Comparison of ENCODE assay signal across 1 cellular context in the genomic region with DNA sequence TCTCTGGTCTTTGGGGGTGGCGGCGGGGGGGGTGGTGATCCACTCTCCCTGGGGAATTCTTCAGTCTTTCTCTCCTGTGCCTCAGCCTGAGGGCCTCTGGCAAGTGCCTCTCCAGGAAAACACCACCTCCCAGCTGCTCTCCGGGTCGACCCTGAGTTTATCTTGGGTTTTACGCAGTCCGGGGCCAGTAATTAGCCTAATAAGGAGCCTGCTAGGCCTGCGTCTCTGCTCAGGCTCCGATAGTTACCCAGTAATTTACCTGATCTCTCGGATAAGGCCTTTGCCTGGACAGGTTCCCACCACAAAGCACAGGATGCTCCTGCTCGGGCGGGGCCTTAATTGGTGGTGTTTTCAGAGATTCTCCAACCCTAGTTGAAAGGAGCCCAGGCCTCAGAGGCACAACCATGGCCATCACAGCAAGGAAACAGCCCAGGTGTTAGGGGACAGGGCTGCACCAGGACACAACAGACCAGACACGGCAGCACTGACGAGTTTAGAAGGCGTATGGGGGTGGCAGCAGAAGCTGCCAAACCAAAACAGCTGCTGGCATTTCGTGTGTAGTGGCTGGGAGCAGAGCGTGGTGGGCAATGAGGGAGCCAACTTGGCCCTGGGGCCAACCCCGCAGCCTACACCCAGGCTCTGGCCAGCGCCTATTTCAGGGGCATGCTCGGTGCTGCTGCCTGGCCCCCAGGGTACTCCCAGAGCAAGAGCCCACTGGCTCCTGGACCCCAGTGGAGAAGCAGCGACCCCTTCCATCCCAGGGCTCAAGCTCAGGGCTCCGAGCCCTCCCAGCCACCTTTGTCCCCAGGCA.
TF ChIP-seq lines count a peak whose summit lies in the region.

No MANE protein-coding gene starts in this region.

TF ChIP-seq in IMR-90, 13 proteins besides CTCF, POLR2A, EP300 and RAD21 (continued from another document):
- TF ChIP-seq RFX5 (IDR thresholded peaks at IDR 0.05; ENCODE audit: low read depth, low read length) (no peak), SMC3 (IDR thresholded peaks at IDR 0.05; ENCODE audit: low read depth, low read length) (no peak)
